ENCODE assay signal across 34 cellular contexts in the genomic region with DNA sequence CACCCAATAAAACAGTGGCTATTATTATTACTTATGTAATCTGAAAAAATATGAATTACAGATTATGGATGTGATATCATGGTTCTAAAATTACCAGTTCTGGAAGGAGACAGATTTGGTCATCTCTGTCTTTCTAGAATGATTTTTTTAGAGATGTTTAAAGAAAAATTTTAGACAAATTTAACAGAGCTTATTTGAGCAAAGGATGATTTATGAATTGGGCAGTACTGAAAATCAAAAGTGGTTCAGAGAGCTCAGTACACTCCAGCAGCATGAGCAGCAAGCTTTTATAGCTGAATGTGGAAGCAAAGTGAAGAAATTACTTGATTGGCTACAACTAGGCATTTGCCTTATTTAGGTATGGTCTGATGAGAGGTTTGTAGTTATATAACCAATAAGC.
"Had no signal": no experiment of that assay in that cellular context is flagged by ENCODE, and none has a peak within 500 bp of the region (broad histone marks: within the 10 kb centered on the region; RNA-seq: fewer than 3 reads in every experiment).

No MANE protein-coding gene starts in this region.

- DNase-seq: activated CD4-positive, alpha-beta T cell treated with anti-CD3 and anti-CD28 coated beads for 36 hours; activated CD4-positive, alpha-beta T cell treated with anti-CD3 and anti-CD28 coated beads, Interleukin-2, amount 10 ng/mL, durations not matched to agents 7 days and 5 days; activated CD4-positive, alpha-beta T cell treated with anti-CD3 and anti-CD28 coated beads, Interleukin-2, amount 50 U/mL, for 48 hours; activated CD8-positive, alpha-beta T cell treated with anti-CD3 and anti-CD28 coated beads, Interleukin-2, amount 10 ng/mL, durations not matched to agents 7 days and 5 days; activated gamma-delta T cell; activated naive CD4-positive, alpha-beta T cell treated with Interleukin-2 at 50 U/mL for 16 hours; activated T-cell treated with anti-CD3 and anti-CD28 coated beads, Interleukin-2, amount 50 U/mL, for 24 hours; adrenal gland; caudate nucleus; MM.1S; MV-4-11; NCI-H1092; NCI-H1436 treated with DMSO at 0.1 percent for 48 hours; NCI-H1694 treated with DMSO at 0.1 percent for 48 hours; NCI-H2029; NCI-H510A; NCI-H526; NCI-H748 treated with DMSO at 0.1 percent for 48 hours; NK-92 treated with Interleukin-12 subunit alpha and Interleukin-12 subunit beta, amount 100 ng/mL, for 24 hours; PC-3; Peyer's patch; RPMI8226; SHP77 treated with DMSO at 0.1 percent for 48 hours; SK-N-SH; SW 1271; T-helper 1 cell; T-helper 2 cell; T-helper 9 cell; WERI-Rb-1 had no signal

- H3K4me1 Mint-ChIP-seq: brain had no signal

- H3K27ac ChIP-seq: adrenal gland, KMS-11, Peyer's patch, SJSA1, WERI-Rb-1 had no signal

- ATAC-seq: activated CD4-positive, alpha-beta T cell treated with anti-CD3 and anti-CD28 coated beads for 36 hours; activated CD8-positive, alpha-beta T cell treated with anti-CD3 and anti-CD28 coated beads, Interleukin-2, amount 10 ng/mL, durations not matched to agents 7 days and 5 days; activated naive CD4-positive, alpha-beta T cell treated with anti-CD3 and anti-CD28 coated beads, Interleukin-2, amount 50 U/mL, for 72 hours; PC-3 had no signal

- H3K4me3 ChIP-seq: adrenal gland, Peyer's patch, SJSA1 had no signal

- H3K36me3 ChIP-seq: adrenal gland, WERI-Rb-1 had no signal

- H3K27me3 ChIP-seq: adrenal gland, Peyer's patch, SJSA1 had no signal

- H3K9me3 ChIP-seq: adrenal gland, Peyer's patch, SJSA1, SK-N-SH had no signal

- H3K27me3 Mint-ChIP-seq: activated CD4-positive, alpha-beta T cell treated with anti-CD3 and anti-CD28 coated beads for 36 hours; activated CD4-positive, alpha-beta T cell treated with anti-CD3 and anti-CD28 coated beads, Interleukin-2, amount 10 ng/mL, durations not matched to agents 7 days and 5 days; activated T-cell treated with anti-CD3 and anti-CD28 coated beads, Interleukin-2, amount 50 U/mL, for 24 hours had no signal

- H3K4me3 Mint-ChIP-seq: activated CD4-positive, alpha-beta T cell treated with anti-CD3 and anti-CD28 coated beads for 36 hours; activated CD4-positive, alpha-beta T cell treated with anti-CD3 and anti-CD28 coated beads, Interleukin-2, amount 10 ng/mL, durations not matched to agents 7 days and 5 days; activated CD8-positive, alpha-beta T cell treated with anti-CD3 and anti-CD28 coated beads, Interleukin-2, amount 10 ng/mL, durations not matched to agents 7 days and 5 days; activated T-cell treated with anti-CD3 and anti-CD28 coated beads, Interleukin-2, amount 50 U/mL, for 24 hours; brain had no signal

- H3K36me3 Mint-ChIP-seq: brain had no signal

- H3K9me3 Mint-ChIP-seq: activated CD4-positive, alpha-beta T cell treated with anti-CD3 and anti-CD28 coated beads, Interleukin-2, amount 10 ng/mL, durations not matched to agents 7 days and 5 days; activated naive CD4-positive, alpha-beta T cell treated with anti-CD3 and anti-CD28 coated beads, Interleukin-2, amount 50 U/mL, for 72 hours; activated T-cell treated with anti-CD3 and anti-CD28 coated beads, Interleukin-2, amount 50 U/mL, for 24 hours; activated T-helper 2 cell treated with anti-CD3 and anti-CD28 coated beads, Interferon-gamma antibody, Interleukin-2, Interleukin-4, amounts not matched to agents 10 μg/mL and 5 μg/mL and 100 μg/mL, durations not matched to agents 14 hours and 24 hours and 36 hours; brain had no signal

- H3K27ac Mint-ChIP-seq: activated CD4-positive, alpha-beta T cell treated with anti-CD3 and anti-CD28 coated beads for 36 hours; activated CD4-positive, alpha-beta T cell treated with anti-CD3 and anti-CD28 coated beads, Interleukin-2, amount 10 ng/mL, durations not matched to agents 7 days and 5 days; activated CD8-positive, alpha-beta T cell treated with anti-CD3 and anti-CD28 coated beads, Interleukin-2, amount 10 ng/mL, durations not matched to agents 7 days and 5 days; activated naive CD4-positive, alpha-beta T cell treated with anti-CD3 and anti-CD28 coated beads, Interleukin-2, amount 50 U/mL, for 72 hours; activated T-cell treated with anti-CD3 and anti-CD28 coated beads, Interleukin-2, amount 50 U/mL, for 24 hours; activated T-helper 2 cell treated with anti-CD3 and anti-CD28 coated beads, Interferon-gamma antibody, Interleukin-2, Interleukin-4, amounts not matched to agents 10 μg/mL and 5 μg/mL and 100 μg/mL, durations not matched to agents 14 hours and 24 hours and 36 hours; brain had no signal
